In the genomic region with DNA sequence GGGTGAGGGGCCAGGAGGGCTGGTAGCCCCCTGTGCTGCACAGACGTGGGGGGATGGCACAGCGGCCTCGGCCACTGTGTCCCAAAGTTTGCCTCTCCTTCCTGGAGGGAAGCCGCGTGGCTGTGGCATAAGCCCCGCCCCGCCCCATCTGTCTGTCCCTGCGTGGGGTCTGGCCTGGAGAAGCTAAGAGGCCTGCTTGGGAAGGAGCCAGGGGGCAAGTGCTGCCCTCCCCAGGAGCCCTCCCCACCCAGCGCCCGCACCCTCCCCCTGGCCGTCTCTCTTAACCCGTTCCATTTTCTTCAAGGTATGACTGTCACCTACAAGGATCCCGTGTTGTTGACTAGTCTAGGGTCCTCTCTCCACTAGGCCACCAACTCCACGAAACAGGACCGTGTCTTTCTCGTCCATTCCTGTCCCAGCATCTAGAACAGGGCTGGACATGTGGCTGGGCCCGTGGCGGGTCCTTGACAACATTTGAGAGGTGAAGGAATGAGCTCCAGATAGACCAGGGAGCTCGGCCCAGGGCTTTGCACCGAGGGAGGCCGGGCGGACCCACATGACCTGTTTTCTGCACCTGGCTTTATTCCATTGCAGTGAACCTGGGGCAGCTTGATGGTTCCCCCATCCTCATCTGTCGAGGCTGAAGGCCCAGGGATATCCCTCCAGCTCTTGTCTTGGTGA, we compare ENCODE assay signal across 22 cellular contexts.
DNase-seq lines count a peak whose midpoint lies in the region; ATAC-seq and TF ChIP-seq lines count a peak whose summit lies in the region.
"Had no signal": no experiment of that assay in that cellular context is flagged by ENCODE, and none has a peak within 500 bp of the region (broad histone marks: within the 10 kb centered on the region; RNA-seq: fewer than 3 reads in every experiment).

No MANE protein-coding gene starts in this region.

- H3K4me3 Mint-ChIP-seq in activated naive CD8-positive, alpha-beta T cell treated with anti-CD3 and anti-CD28 coated beads, Interleukin-2, amount 10 ng/mL, durations not matched to agents 7 days and 5 days, result no peak overlapping the region
- no peak overlapping the region for H3K4me3 Mint-ChIP-seq in activated naive CD8-positive, alpha-beta T cell treated with anti-CD3 and anti-CD28 coated beads for 36 hours
- H3K4me3 Mint-ChIP-seq: activated naive CD8-positive, alpha-beta T cell; nephron; stimulated activated effector memory CD8-positive, alpha-beta T cell treated with anti-CD3 and anti-CD28 coated beads, Interleukin-12 subunit alpha, Interleukin-12 subunit beta, amount 100 ng/mL, for 72 hours had no signal

- no peaks in the 10 kb centered on the region for H3K9me3 ChIP-seq in WERI-Rb-1 (ENCODE audit: severe bottlenecking)
- H3K9me3 ChIP-seq in lower lobe of right lung, result peaks cover 9% of the 10 kb centered on the region
- H3K9me3 ChIP-seq in tibial artery, result peaks cover 3 to 15% (median 5%) of the 10 kb centered on the region in 3 donors
- H3K9me3 ChIP-seq: SK-N-SH had no signal

- H3K27me3 ChIP-seq in WERI-Rb-1 (ENCODE audit: insufficient read depth, low read depth, severe bottlenecking) (no peaks in the 10 kb centered on the region), lower lobe of right lung (ENCODE audit: low read depth) (no peaks in the 10 kb centered on the region), tibial artery (no peaks in the 10 kb centered on the region)

- no peaks in the 10 kb centered on the region for H3K36me3 Mint-ChIP-seq in activated naive CD8-positive, alpha-beta T cell treated with anti-CD3 and anti-CD28 coated beads, Interleukin-2, amount 10 ng/mL, durations not matched to agents 7 days and 5 days
- no peaks in the 10 kb centered on the region for H3K36me3 Mint-ChIP-seq in activated naive CD8-positive, alpha-beta T cell treated with anti-CD3 and anti-CD28 coated beads for 36 hours
- H3K36me3 Mint-ChIP-seq: activated naive CD8-positive, alpha-beta T cell; stimulated activated effector memory CD8-positive, alpha-beta T cell treated with anti-CD3 and anti-CD28 coated beads, Interleukin-12 subunit alpha, Interleukin-12 subunit beta, amount 100 ng/mL, for 72 hours had no signal

- H3K27ac Mint-ChIP-seq in activated naive CD8-positive, alpha-beta T cell treated with anti-CD3 and anti-CD28 coated beads, Interleukin-2, amount 10 ng/mL, durations not matched to agents 7 days and 5 days, result no peak overlapping the region
- no peak overlapping the region for H3K27ac Mint-ChIP-seq in activated naive CD8-positive, alpha-beta T cell treated with anti-CD3 and anti-CD28 coated beads for 36 hours
- H3K27ac Mint-ChIP-seq: activated naive CD8-positive, alpha-beta T cell; stimulated activated effector memory CD8-positive, alpha-beta T cell treated with anti-CD3 and anti-CD28 coated beads, Interleukin-12 subunit alpha, Interleukin-12 subunit beta, amount 100 ng/mL, for 72 hours had no signal

- TF ChIP-seq CTCF in WERI-Rb-1 (IDR thresholded peaks at IDR 0.05; ENCODE audit: low read depth, low read length), result no peak
- TF ChIP-seq CTCF in lower lobe of right lung (IDR thresholded peaks at IDR 0.05), result no peak
- no peak for TF ChIP-seq CTCF in tibial artery (IDR thresholded peaks at IDR 0.05)

- no peak for ATAC-seq in activated naive CD8-positive, alpha-beta T cell treated with anti-CD3 and anti-CD28 coated beads, Interleukin-2, amount 10 ng/mL, durations not matched to agents 7 days and 5 days (ENCODE audit: low read depth)
- ATAC-seq in lower lobe of right lung (no peak), GM21515 (IDR thresholded peaks at IDR 0.05; ENCODE audit: unreplicated experiment) (no peak), GM18519 (IDR thresholded peaks at IDR 0.05; ENCODE audit: low FRiP score, unreplicated experiment) (no peak)
- ATAC-seq: gastroesophageal sphincter; stimulated activated effector memory CD8-positive, alpha-beta T cell treated with anti-CD3 and anti-CD28 coated beads, Interleukin-12 subunit alpha, Interleukin-12 subunit beta, amount 100 ng/mL, for 72 hours had no signal

- H3K9me3 Mint-ChIP-seq in activated naive CD8-positive, alpha-beta T cell treated with anti-CD3 and anti-CD28 coated beads, Interleukin-2, amount 10 ng/mL, durations not matched to agents 7 days and 5 days, result no peaks in the 10 kb centered on the region
- H3K9me3 Mint-ChIP-seq in activated naive CD8-positive, alpha-beta T cell treated with anti-CD3 and anti-CD28 coated beads for 36 hours, result peaks cover 11% of the 10 kb centered on the region

- H3K36me3 ChIP-seq in WERI-Rb-1, result no peaks in the 10 kb centered on the region
- H3K36me3 ChIP-seq in lower lobe of right lung, result no peaks in the 10 kb centered on the region
- H3K36me3 ChIP-seq in tibial artery, result no peaks in the 10 kb centered on the region
- H3K36me3 ChIP-seq: gastroesophageal sphincter had no signal

- intact Hi-C loops in lower lobe of right lung (cut with DNase I), result no loop called here
- intact Hi-C loops in tibial artery (cut with DNase I; ENCODE audit: low total_unique reads), result no loop called here

- no peaks in the 10 kb centered on the region for H3K4me1 Mint-ChIP-seq in activated naive CD8-positive, alpha-beta T cell treated with anti-CD3 and anti-CD28 coated beads, Interleukin-2, amount 10 ng/mL, durations not matched to agents 7 days and 5 days
- H3K4me1 Mint-ChIP-seq in activated naive CD8-positive, alpha-beta T cell treated with anti-CD3 and anti-CD28 coated beads for 36 hours, result no peaks in the 10 kb centered on the region
- H3K4me1 Mint-ChIP-seq: nephron; stimulated activated effector memory CD8-positive, alpha-beta T cell treated with anti-CD3 and anti-CD28 coated beads, Interleukin-12 subunit alpha, Interleukin-12 subunit beta, amount 100 ng/mL, for 72 hours had no signal

- H3K4me3 ChIP-seq in WERI-Rb-1 (ENCODE audit: low read depth, low read length) (no peak overlapping the region), lower lobe of right lung (no peak overlapping the region), tibial artery (no peak overlapping the region)
- H3K4me3 ChIP-seq: gastroesophageal sphincter had no signal

- H3K27ac ChIP-seq in WERI-Rb-1 (no peak overlapping the region), lower lobe of right lung (no peak overlapping the region), tibial artery (no peak overlapping the region)
- H3K27ac ChIP-seq: C4-2B, gastroesophageal sphincter had no signal

- no peaks in the 10 kb centered on the region for H3K27me3 Mint-ChIP-seq in activated naive CD8-positive, alpha-beta T cell treated with anti-CD3 and anti-CD28 coated beads, Interleukin-2, amount 10 ng/mL, durations not matched to agents 7 days and 5 days
- H3K27me3 Mint-ChIP-seq in activated naive CD8-positive, alpha-beta T cell treated with anti-CD3 and anti-CD28 coated beads for 36 hours, result no peaks in the 10 kb centered on the region
- H3K27me3 Mint-ChIP-seq: activated naive CD8-positive, alpha-beta T cell had no signal

- POLR2A ChIA-PET in activated naive CD8-positive, alpha-beta T cell treated with anti-CD3 and anti-CD28 coated beads, Interleukin-2, amount 10 ng/mL, durations not matched to agents 7 days and 5 days (lab: Charles Lee), result no interaction called here

- no peaks in the 10 kb centered on the region for H3K4me1 ChIP-seq in lower lobe of right lung
- no peaks in the 10 kb centered on the region for H3K4me1 ChIP-seq in tibial artery
- H3K4me1 ChIP-seq: gastroesophageal sphincter had no signal

- peak; percentile 18 for DNase-seq in activated naive CD8-positive, alpha-beta T cell treated with anti-CD3 and anti-CD28 coated beads, Interleukin-2, amount 10 ng/mL, durations not matched to agents 7 days and 5 days
- no peak for DNase-seq in activated naive CD8-positive, alpha-beta T cell treated with anti-CD3 and anti-CD28 coated beads for 36 hours
- DNase-seq in WERI-Rb-1, result peak; percentile 42
- peak; percentile 41 for DNase-seq in lower lobe of right lung
- peak; percentile 14 to 44 for DNase-seq in tibial artery
- DNase-seq in HUDEP-2 (lab: John Stamatoyannopoulos, UW; ENCODE audit: unreplicated experiment in 76 of 76), result no peak
- DNase-seq: activated CD4-positive, alpha-beta T cell treated with anti-CD3 and anti-CD28 coated beads, Interleukin-2, amount 50 U/mL, for 48 hours; activated T-cell treated with anti-CD3 and anti-CD28 coated beads for 4 hours; IMR-90; NCI-H1105; NCI-H2081 treated with DMSO at 0.1 percent for 48 hours; NCI-H510A treated with DMSO at 0.1 percent for 48 hours; SK-N-SH; stimulated activated CD4-positive, alpha-beta T cell treated with anti-CD3 and anti-CD28 coated beads, Interleukin-2, amount 100 ng/mL, for 24 hours; T-helper 2 cell had no signal

Comparison
In these comparisons a context has a peak if more than half of its experiments do, and no peak if none do; other contexts are left out.
1. DNase-seq: peak in activated naive CD8-positive, alpha-beta T cell treated with anti-CD3 and anti-CD28 coated beads, Interleukin-2, amount 10 ng/mL, durations not matched to agents 7 days and 5 days (single experiment), WERI-Rb-1 (single experiment), lower lobe of right lung (single experiment) and tibial artery (2 of 2); none in activated naive CD8-positive, alpha-beta T cell treated with anti-CD3 and anti-CD28 coated beads for 36 hours (single experiment) and HUDEP-2 (0 of 76).